Comparison of ENCODE assay signal across 9 cellular contexts in genomic region chr9:127786773-127787123, GRCh38. TPM values are rescaled to one million over a fixed set of nuclear protein-coding genes. Genes with fewer than 3 reads are reported as not detected.
DNase-seq lines count a peak whose midpoint lies in the region; ATAC-seq, FAIRE-seq and TF ChIP-seq lines count a peak whose summit lies in the region.
"Had no signal": no experiment of that assay in that cellular context is flagged by ENCODE, and none has a peak within 500 bp of the region (broad histone marks: within the 10 kb centered on the region; RNA-seq: fewer than 3 reads in every experiment).

No MANE protein-coding gene starts in this region.

- peak overlapping the region; percentile 31 to 73 for H3K18ac ChIP-seq in mesenchymal stem cell (ENCODE audit: low read depth in 1 of 2, low read length in 2 of 2)

- H2BK5ac ChIP-seq in mesenchymal stem cell (ENCODE audit: low read depth, low read length, poor library complexity, severe bottlenecking): no peak overlapping the region

- peaks cover 15% of the 10 kb centered on the region for H4K20me1 ChIP-seq in GM12878 (ENCODE audit: control insufficient read depth, insufficient read depth)

- H3K79me2 ChIP-seq in GM12878 (ENCODE audit: control insufficient read depth, insufficient read depth, low read length): peaks cover 36% of the 10 kb centered on the region

- no peak for TF ChIP-seq EP300 in GM12878 (IDR thresholded peaks at IDR 0.05; ENCODE audit: borderline replicate concordance in 1 of 2, control insufficient read depth in 1 of 2, low read depth in 2 of 2, low read length in 2 of 2)

- peak; percentile 24 for DNase-seq in HCEC 1CT
- DNase-seq in GM12878 (ENCODE audit: low read depth, low spot score): no peak
- DNase-seq in mesenchymal stem cell: no peak
- DNase-seq in putamen (ENCODE audit: low spot score): no peak
- DNase-seq in NOMO-1 treated with DMSO at 0.1 percent for 48 hours (lab: John Stamatoyannopoulos, UW; ENCODE audit: unreplicated experiment): no peak

- FAIRE-seq in GM12878 (lab: Jason Lieb, UNC): no peak
- FAIRE-seq: endometrium had no signal

- RAD21 ChIA-PET in GM12878 (lab: Charles Lee; ENCODE audit: unreplicated experiment): interaction anchor here (1.3 to 2.3 kb wide), 3 partner anchors 52 to 130 kb away, joined by 4 to 16 read pairs (median 9); partner anchors contain the start of genes ST6GALNAC4 and TOR2A

- no peak overlapping the region for H3K23ac ChIP-seq in mesenchymal stem cell (ENCODE audit: low read length in 2 of 2)

- H3K27ac ChIP-seq in 22Rv1 (peak overlapping the region; percentile 91), GM12878 (ENCODE audit: control insufficient read depth, insufficient read depth) (peak overlapping the region; percentile 82), mesenchymal stem cell (ENCODE audit: low read length, poor library complexity, severe bottlenecking) (peak overlapping the region; percentile 84)

- no peak overlapping the region for H2AFZ ChIP-seq in GM12878 (ENCODE audit: control insufficient read depth, low read depth, low read length)
- no peak overlapping the region for H2AFZ ChIP-seq in mesenchymal stem cell (ENCODE audit: low read depth, low read length)

- H2BK12ac ChIP-seq in mesenchymal stem cell (ENCODE audit: low read length in 2 of 2): no peak overlapping the region

- peak overlapping the region; percentile 82 to 91 for H3K4ac ChIP-seq in mesenchymal stem cell (ENCODE audit: low read depth in 1 of 2, low read length in 2 of 2)

- H2BK120ac ChIP-seq in mesenchymal stem cell (ENCODE audit: low read depth, low read length): no peak overlapping the region

- in situ Hi-C loops in GM12878 (cut with MboI): no loop called here

- SMC1A ChIA-PET in GM12878 (lab: Charles Lee; ENCODE audit: uncharacterized antibody, unreplicated experiment): interaction anchor here (1.7 to 2.3 kb wide), 3 partner anchors 52 to 135 kb away, joined by 6 to 11 read pairs (median 9); partner anchors contain the start of gene TOR2A

- WGBS in GM12878 (ENCODE audit: insufficient coverage, insufficient replicate concordance, low lambda C conversion rate, missing lambda C conversion rate): under 1% methylated on average over 12 of the region's 12 CpGs
- 0% methylated on average over 9 of the region's 12 CpGs for WGBS in mesenchymal stem cell

- ATAC-seq in GM12878: no peak
- ATAC-seq in GM18868 (IDR thresholded peaks at IDR 0.05; ENCODE audit: unreplicated experiment): no peak
- ATAC-seq in GM18505 (IDR thresholded peaks at IDR 0.05; ENCODE audit: unreplicated experiment): no peak

- H4K8ac ChIP-seq in mesenchymal stem cell (ENCODE audit: low read length): no peak overlapping the region

- H3K4me3 ChIP-seq in GM12878: peak overlapping the region; percentile 85
- peak overlapping the region; percentile 79 to 93 for H3K4me3 ChIP-seq in mesenchymal stem cell (ENCODE audit: insufficient read depth in 1 of 2, low read depth in 1 of 2, low read length in 2 of 2)

- no peak overlapping the region for H3K14ac ChIP-seq in mesenchymal stem cell (ENCODE audit: low read length in 2 of 2)

- peak overlapping the region; percentile 84 for H3K9ac ChIP-seq in GM12878 (ENCODE audit: control insufficient read depth, insufficient read depth, low read length)
- peak overlapping the region; percentile 93 for H3K9ac ChIP-seq in mesenchymal stem cell (ENCODE audit: low read length)

- H3K36me3 ChIP-seq in GM12878 (ENCODE audit: control insufficient read depth in 2 of 2, insufficient read depth in 2 of 2, low read length in 1 of 2) (peaks cover 24 to 34% of the 10 kb centered on the region in 2 experiments), mesenchymal stem cell (ENCODE audit: control insufficient read depth in 1 of 2, insufficient read depth in 2 of 2, low read depth in 1 of 2, low read length in 2 of 2) (peaks cover 43 to 48% of the 10 kb centered on the region in 2 experiments)

- H2BK15ac ChIP-seq in mesenchymal stem cell (ENCODE audit: low read depth, poor library complexity, severe bottlenecking): no peak overlapping the region

- TF ChIP-seq CTCF in 22Rv1 (IDR thresholded peaks at IDR 0.05) (peak; percentile 62), GM12878 (IDR thresholded peaks at IDR 0.05 in 2 of 3, conservative IDR thresholded peaks at IDR 0.05 in 1 of 3; ENCODE audit: control insufficient read depth in 2 of 3, extremely low read depth in 1 of 3, insufficient read depth in 1 of 3, low read depth in 3 of 3, low read length in 3 of 3) (peak; percentile 18 to 43 (median 27); a peak in 5 of 6 replicates)

- H3K4me1 ChIP-seq in GM12878 (ENCODE audit: control insufficient read depth, insufficient read depth, low read length) (peaks cover 37% of the 10 kb centered on the region), mesenchymal stem cell (ENCODE audit: control insufficient read depth, insufficient read depth, low read depth, low read length) (peaks cover 18% of the 10 kb centered on the region)

- H3K9me3 ChIP-seq in GM12878 (replicated peaks; ENCODE audit: control insufficient read depth, insufficient read depth, low read length): no peaks in the 10 kb centered on the region
- no peaks in the 10 kb centered on the region for H3K9me3 ChIP-seq in mesenchymal stem cell (ENCODE audit: control insufficient read depth, low read length)

- CTCF ChIA-PET in GM12878 (lab: Yijun Ruan, JAX): interaction anchor here (0.7 to 6.0 kb wide), 8 partner anchors 18 to 135 kb away, joined by 3 to 63 read pairs (median 4); partner anchors contain the start of genes ST6GALNAC4 and TOR2A

- TF ChIP-seq POLR2A in GM12878 (IDR thresholded peaks at IDR 0.05; ENCODE audit: low read depth, low read length) (no peak), GM18505 (IDR thresholded peaks at IDR 0.05; ENCODE audit: borderline replicate concordance, extremely low read depth, insufficient read depth, insufficient read length) (no peak)

- intact Hi-C loops in GM12878 (cut with micrococcal nuclease; ENCODE audit: unreplicated experiment): loop anchor here (5.0 to 10.0 kb wide), 3 partner anchors 81 to 341 kb away; partner anchors contain the start of genes NAIF1, PTGES2 and SLC25A25

- peak overlapping the region; percentile 25 for H4K91ac ChIP-seq in mesenchymal stem cell (ENCODE audit: low read length)

- BruUV-seq in GM12878 (replicated peaks; lab: Mats Ljungman, UMichigan): no TSS peak

- TF ChIP-seq RAD21 in GM12878 (IDR thresholded peaks at IDR 0.05; ENCODE audit: insufficient read depth, low read depth, low read length): peak; percentile 22; the same call in 1 of the 2 replicates

- POLR2A ChIA-PET in GM12878 (lab: Charles Lee): interaction anchor here (1.5 kb wide), 1 partner anchor 119 kb away, joined by 4 read pairs; no protein-coding TSS in a partner anchor

- H3K4me2 ChIP-seq in GM12878 (ENCODE audit: control insufficient read depth, insufficient read depth) (peak overlapping the region; percentile 85), mesenchymal stem cell (ENCODE audit: low read length, poor library complexity, severe bottlenecking) (peak overlapping the region; percentile 62)

- no peaks in the 10 kb centered on the region for H3K27me3 ChIP-seq in GM12878 (replicated peaks in 1 of 2; ENCODE audit: control insufficient read depth in 2 of 2, insufficient read depth in 2 of 2, low read length in 1 of 2)
- H3K27me3 ChIP-seq in mesenchymal stem cell (ENCODE audit: control insufficient read depth in 1 of 2, insufficient read depth in 1 of 2, low read length in 2 of 2): no peaks in the 10 kb centered on the region

- no peak overlapping the region for H2AK5ac ChIP-seq in mesenchymal stem cell (ENCODE audit: low read length, severe bottlenecking)

- H3K79me1 ChIP-seq in mesenchymal stem cell (replicated peaks; ENCODE audit: low read length, poor library complexity, severe bottlenecking): peaks cover 23% of the 10 kb centered on the region

RNA-seq across cellular contexts. Expression of gene CDK9, which starts 0.9 kb away (rescaled TPM):
- total RNA-seq in GM12878 (2013; cell fraction: nucleolus; rRNA removed): 59.1 and 66.1 TPM in 2 replicates
- total RNA-seq in GM12878 (2014; rRNA removed) (33.6 and 34.3 TPM in 2 replicates), GM12878 (2014; rRNA removed; fragmentation: Illumina TruSeq; extraction: Trizol) (24.5 and 25.2 TPM in 2 replicates), GM12878 (2021) (86.3 and 92.6 TPM in 2 replicates)
- polyA plus RNA-seq in GM12878 (2011; ENCODE audit: low read depth): 20.6 TPM
- polyA plus RNA-seq in GM12878 (2011; rRNA removed) (30.3 and 46.5 TPM in 2 replicates), GM12878 (2014; fragmentation: Illumina TruSeq; extraction: Trizol) (41.7 and 57.0 TPM in 2 replicates), GM12878 (2014; fragmentation: Nextera tagmentation; extraction: Ambion mirVana) (1 to 10 TPM; 7.3 to 9.6 TPM), GM12878 (2014; rRNA removed) (56.7 and 59.9 TPM in 2 replicates), GM12878 (2016; fragmentation: Nextera tagmentation; extraction: Ambion mirVana) (10 to 100 TPM; 80.9 to 85.5 TPM)
- 51.1 and 55.6 TPM in 2 replicates for polyA plus RNA-seq in GM12878 (2011; cell fraction: cytosol; rRNA removed)
- polyA plus RNA-seq in GM12878 (2011; cell fraction: nucleus; rRNA removed): 219 and 246 TPM in 2 replicates
- polyA plus RNA-seq in GM12878 (2012): 44.8 and 52.0 TPM in 2 replicates
- 59.7 and 75.9 TPM in 2 replicates for polyA minus RNA-seq in GM12878 (2011; rRNA and poly(A)+ RNA removed)
- polyA minus RNA-seq in GM12878 (2011; cell fraction: cytosol; rRNA and poly(A)+ RNA removed): 26.9 TPM in 2 replicates
- 35.4 and 52.2 TPM in 2 replicates for polyA minus RNA-seq in GM12878 (2011; cell fraction: nucleus; rRNA and poly(A)+ RNA removed)
- 44.3 TPM for polyA plus RNA-seq in mesenchymal stem cell (2013, experiment 1 of 2)
- 43.0 TPM for polyA plus RNA-seq in mesenchymal stem cell (2013, experiment 2 of 2)

RNA-seq across cellular contexts. Expression of gene SH2D3C, which starts 8.3 kb away (rescaled TPM):
- 28.6 and 33.2 TPM in 2 replicates for total RNA-seq in GM12878 (2013; cell fraction: nucleolus; rRNA removed)
- total RNA-seq in GM12878 (2014; rRNA removed): 16.1 and 19.0 TPM in 2 replicates
- 8.4 and 9.0 TPM in 2 replicates for total RNA-seq in GM12878 (2014; rRNA removed; fragmentation: Illumina TruSeq; extraction: Trizol)
- 21.0 and 23.5 TPM in 2 replicates for total RNA-seq in GM12878 (2021)
- 11.2 TPM for polyA plus RNA-seq in GM12878 (2011; ENCODE audit: low read depth)
- 3.2 and 13.5 TPM in 2 replicates for polyA plus RNA-seq in GM12878 (2011; rRNA removed)
- polyA plus RNA-seq in GM12878 (2011; cell fraction: cytosol; rRNA removed): 18.5 and 20.4 TPM in 2 replicates
- 32.4 and 46.4 TPM in 2 replicates for polyA plus RNA-seq in GM12878 (2011; cell fraction: nucleus; rRNA removed)
- polyA plus RNA-seq in GM12878 (2012): 17.4 and 22.8 TPM in 2 replicates
- 4.4 and 11.6 TPM in 2 replicates for polyA plus RNA-seq in GM12878 (2014; fragmentation: Illumina TruSeq; extraction: Trizol)
- polyA plus RNA-seq in GM12878 (2014; fragmentation: Nextera tagmentation; extraction: Ambion mirVana): 1 to 10 TPM; 1.2 to 1.9 TPM
- 19.5 and 25.2 TPM in 2 replicates for polyA plus RNA-seq in GM12878 (2014; rRNA removed)
- 10 to 100 TPM; 20.7 to 23.2 TPM for polyA plus RNA-seq in GM12878 (2016; fragmentation: Nextera tagmentation; extraction: Ambion mirVana)
- polyA minus RNA-seq in GM12878 (2011; rRNA and poly(A)+ RNA removed): 30.6 and 32.1 TPM in 2 replicates
- polyA minus RNA-seq in GM12878 (2011; cell fraction: cytosol; rRNA and poly(A)+ RNA removed): 13.5 and 19.3 TPM in 2 replicates
- 10.2 and 18.5 TPM in 2 replicates for polyA minus RNA-seq in GM12878 (2011; cell fraction: nucleus; rRNA and poly(A)+ RNA removed)
- polyA plus RNA-seq in mesenchymal stem cell (2013, experiment 1 of 2): 0.57 TPM
- polyA plus RNA-seq in mesenchymal stem cell (2013, experiment 2 of 2): 0.58 TPM

RNA-seq across cellular contexts. Expression of gene FPGS, which starts 15.9 kb away (rescaled TPM):
- 131 and 132 TPM in 2 replicates for total RNA-seq in GM12878 (2013; cell fraction: nucleolus; rRNA removed)
- total RNA-seq in GM12878 (2014; rRNA removed): 62.8 and 79.6 TPM in 2 replicates
- 43.3 and 44.4 TPM in 2 replicates for total RNA-seq in GM12878 (2014; rRNA removed; fragmentation: Illumina TruSeq; extraction: Trizol)
- total RNA-seq in GM12878 (2021): 89.3 and 98.3 TPM in 2 replicates
- 30.5 TPM for polyA plus RNA-seq in GM12878 (2011; ENCODE audit: low read depth)
- 34.1 and 64.4 TPM in 2 replicates for polyA plus RNA-seq in GM12878 (2011; rRNA removed)
- 91.2 and 99.0 TPM in 2 replicates for polyA plus RNA-seq in GM12878 (2011; cell fraction: cytosol; rRNA removed)
- 158 and 216 TPM in 2 replicates for polyA plus RNA-seq in GM12878 (2011; cell fraction: nucleus; rRNA removed)
- 47.6 and 62.7 TPM in 2 replicates for polyA plus RNA-seq in GM12878 (2012)
- 49.0 and 81.2 TPM in 2 replicates for polyA plus RNA-seq in GM12878 (2014; fragmentation: Illumina TruSeq; extraction: Trizol)
- polyA plus RNA-seq in GM12878 (2014; fragmentation: Nextera tagmentation; extraction: Ambion mirVana): 1 to 10 TPM; 1.2 to 8.2 TPM
- 88.1 and 95.0 TPM in 2 replicates for polyA plus RNA-seq in GM12878 (2014; rRNA removed)
- polyA plus RNA-seq in GM12878 (2016; fragmentation: Nextera tagmentation; extraction: Ambion mirVana): 100 to 1,000 TPM; 112 to 127 TPM
- polyA minus RNA-seq in GM12878 (2011; rRNA and poly(A)+ RNA removed): 61.6 and 82.1 TPM in 2 replicates
- 29.7 and 45.3 TPM in 2 replicates for polyA minus RNA-seq in GM12878 (2011; cell fraction: cytosol; rRNA and poly(A)+ RNA removed)
- 25.9 and 46.4 TPM in 2 replicates for polyA minus RNA-seq in GM12878 (2011; cell fraction: nucleus; rRNA and poly(A)+ RNA removed)
- 31.6 TPM for polyA plus RNA-seq in mesenchymal stem cell (2013, experiment 1 of 2)
- polyA plus RNA-seq in mesenchymal stem cell (2013, experiment 2 of 2): 30.7 TPM

RNA-seq across cellular contexts. Expression of gene TOR2A, which starts 51.7 kb away (rescaled TPM):
- total RNA-seq in GM12878 (2013; cell fraction: nucleolus; rRNA removed): 3.9 and 6.5 TPM in 2 replicates
- total RNA-seq in GM12878 (2014; rRNA removed) (7.8 and 12.6 TPM in 2 replicates), GM12878 (2014; rRNA removed; fragmentation: Illumina TruSeq; extraction: Trizol) (2.7 and 4.2 TPM in 2 replicates), GM12878 (2021) (11.5 and 11.6 TPM in 2 replicates)
- 2.6 TPM for polyA plus RNA-seq in GM12878 (2011; ENCODE audit: low read depth)
- polyA plus RNA-seq in GM12878 (2011; rRNA removed) (0.91 and 2.4 TPM in 2 replicates), GM12878 (2014; fragmentation: Illumina TruSeq; extraction: Trizol) (1.6 and 5.4 TPM in 2 replicates), GM12878 (2014; fragmentation: Nextera tagmentation; extraction: Ambion mirVana) (1 to 10 TPM in 1 of 2 experiments, under 1 TPM in 1; 0.52 to 1.6 TPM), GM12878 (2014; rRNA removed) (14.3 and 17.4 TPM in 2 replicates), GM12878 (2016; fragmentation: Nextera tagmentation; extraction: Ambion mirVana) (10 to 100 TPM; 22.1 to 23.7 TPM)
- 6.6 and 11.0 TPM in 2 replicates for polyA plus RNA-seq in GM12878 (2011; cell fraction: cytosol; rRNA removed)
- 13.5 and 13.6 TPM in 2 replicates for polyA plus RNA-seq in GM12878 (2011; cell fraction: nucleus; rRNA removed)
- polyA plus RNA-seq in GM12878 (2012): 6.7 and 8.2 TPM in 2 replicates
- 1.4 and 4.9 TPM in 2 replicates for polyA minus RNA-seq in GM12878 (2011; rRNA and poly(A)+ RNA removed)
- polyA minus RNA-seq in GM12878 (2011; cell fraction: cytosol; rRNA and poly(A)+ RNA removed): 2.7 and 4.3 TPM in 2 replicates
- 5.1 and 8.0 TPM in 2 replicates for polyA minus RNA-seq in GM12878 (2011; cell fraction: nucleus; rRNA and poly(A)+ RNA removed)
- polyA plus RNA-seq in mesenchymal stem cell (2013, experiment 1 of 2): 16.9 TPM
- 16.5 TPM for polyA plus RNA-seq in mesenchymal stem cell (2013, experiment 2 of 2)
